Comparison of ENCODE assay signal across 24 cellular contexts in genomic region chr1:44588551-44588950, GRCh38.
"Had no signal": no experiment of that assay in that cellular context is flagged by ENCODE, and none has a peak within 500 bp of the region (broad histone marks: within the 10 kb centered on the region; RNA-seq: fewer than 3 reads in every experiment).

No MANE protein-coding gene starts in this region.

- H3K36me3 ChIP-seq: adrenal gland, breast epithelium, MG63, SJCRH30 had no signal

- ATAC-seq: activated T-cell treated with anti-CD3 and anti-CD28 coated beads, Interleukin-2, amount 50 U/mL, for 4 hours; PC-3 had no signal

- H3K27ac Mint-ChIP-seq: activated CD4-positive, alpha-beta memory T cell treated with anti-CD3 and anti-CD28 coated beads for 36 hours; activated CD4-positive, alpha-beta T cell treated with anti-CD3 and anti-CD28 coated beads, Interleukin-2, amount 10 ng/mL, durations not matched to agents 7 days and 5 days; activated naive CD8-positive, alpha-beta T cell treated with anti-CD3 and anti-CD28 coated beads, Interleukin-2, amount 10 ng/mL, durations not matched to agents 7 days and 5 days had no signal

- H3K27me3 Mint-ChIP-seq: activated CD4-positive, alpha-beta T cell treated with anti-CD3 and anti-CD28 coated beads, Interleukin-2, amount 10 ng/mL, durations not matched to agents 7 days and 5 days had no signal

- H3K27ac ChIP-seq: adrenal gland, breast epithelium, KMS-11, SJCRH30, VCaP had no signal

- H3K9me3 Mint-ChIP-seq: activated CD4-positive, alpha-beta memory T cell treated with anti-CD3 and anti-CD28 coated beads for 36 hours; activated CD4-positive, alpha-beta T cell treated with anti-CD3 and anti-CD28 coated beads, Interleukin-2, amount 10 ng/mL, durations not matched to agents 7 days and 5 days; activated naive CD8-positive, alpha-beta T cell treated with anti-CD3 and anti-CD28 coated beads, Interleukin-2, amount 10 ng/mL, durations not matched to agents 7 days and 5 days; activated T-cell treated with anti-CD3 and anti-CD28 coated beads, Interleukin-2, amount 50 U/mL, for 4 hours had no signal

- H3K36me3 Mint-ChIP-seq: activated CD4-positive, alpha-beta memory T cell treated with anti-CD3 and anti-CD28 coated beads for 36 hours; activated naive CD8-positive, alpha-beta T cell treated with anti-CD3 and anti-CD28 coated beads, Interleukin-2, amount 10 ng/mL, durations not matched to agents 7 days and 5 days had no signal

- DNase-seq: activated CD4-positive, alpha-beta memory T cell treated with anti-CD3 and anti-CD28 coated beads for 36 hours; activated CD4-positive, alpha-beta T cell treated with anti-CD3 and anti-CD28 coated beads, Interleukin-2, amount 10 ng/mL, durations not matched to agents 7 days and 5 days; activated CD4-positive, CD25-positive, alpha-beta regulatory T cell; activated CD8-positive, alpha-beta memory T cell treated with anti-CD3 and anti-CD28 coated beads for 24 hours; activated gamma-delta T cell; activated naive CD4-positive, alpha-beta T cell treated with anti-CD3 and anti-CD28 coated beads, Interleukin-2, amount 50 U/mL, for 16 hours; activated naive CD8-positive, alpha-beta T cell treated with anti-CD3 and anti-CD28 coated beads, Interleukin-2, amount 10 ng/mL, durations not matched to agents 7 days and 5 days; activated T-cell treated with anti-CD3 and anti-CD28 coated beads, Interleukin-2, amount 50 U/mL, for 4 hours; aorta; central memory CD4-positive, alpha-beta T cell; NCI-H1105; NCI-H1436; NCI-H187 treated with DMSO at 0.1 percent for 48 hours; NCI-H2081 treated with DMSO at 0.1 percent for 48 hours; NCI-H524; PC-3; SJCRH30; SK-N-SH; T-helper 1 cell had no signal

- H3K9ac ChIP-seq: KMS-11, SK-N-SH had no signal

- H3K9me3 ChIP-seq: adrenal gland, breast epithelium, MG63, SJCRH30, SK-N-SH had no signal

- H3K27me3 ChIP-seq: MG63 had no signal

- H3K4me2 ChIP-seq: KMS-11, SK-N-SH had no signal

- H3K4me1 Mint-ChIP-seq: activated CD4-positive, alpha-beta T cell treated with anti-CD3 and anti-CD28 coated beads, Interleukin-2, amount 10 ng/mL, durations not matched to agents 7 days and 5 days had no signal

- H3K4me3 Mint-ChIP-seq: activated CD4-positive, alpha-beta memory T cell treated with anti-CD3 and anti-CD28 coated beads for 36 hours; activated CD4-positive, alpha-beta T cell treated with anti-CD3 and anti-CD28 coated beads, Interleukin-2, amount 10 ng/mL, durations not matched to agents 7 days and 5 days; activated naive CD8-positive, alpha-beta T cell treated with anti-CD3 and anti-CD28 coated beads, Interleukin-2, amount 10 ng/mL, durations not matched to agents 7 days and 5 days; activated T-cell treated with anti-CD3 and anti-CD28 coated beads, Interleukin-2, amount 50 U/mL, for 4 hours had no signal

- H3K4me1 ChIP-seq: adrenal gland, breast epithelium, SJCRH30 had no signal

- H3K4me3 ChIP-seq: adrenal gland, breast epithelium, MG63, SJCRH30 had no signal
